ENCODE assay signal across 18 cellular contexts in the genomic region with DNA sequence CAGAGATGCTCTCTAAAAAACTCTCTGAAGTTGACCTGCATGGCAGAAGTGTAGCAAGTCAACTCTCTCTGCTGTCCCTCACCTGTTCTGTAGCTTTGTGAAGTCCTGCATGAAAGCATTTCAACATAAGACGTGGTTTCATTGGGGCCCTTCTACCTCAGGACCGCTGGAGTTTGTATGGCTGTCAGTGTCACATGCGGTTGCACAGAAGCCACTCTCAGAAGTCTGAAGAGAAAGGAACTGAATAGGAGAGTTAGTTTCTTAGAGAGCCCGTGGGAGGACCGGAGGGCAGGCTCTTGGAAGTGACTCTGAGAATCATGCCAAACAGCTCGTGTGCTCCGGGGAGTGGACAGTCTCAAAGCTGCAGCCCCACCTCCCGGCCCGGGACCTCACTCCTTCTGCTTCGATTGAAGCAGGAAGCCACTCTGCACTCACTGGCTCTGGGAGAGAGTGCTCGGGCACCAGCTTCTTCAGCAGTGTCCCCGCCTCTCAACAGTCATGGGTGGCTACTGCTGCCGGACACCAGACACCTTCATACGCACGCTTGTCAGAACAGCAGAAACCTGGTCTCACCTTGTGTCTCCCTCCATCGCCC.
DNase-seq lines count a peak whose midpoint lies in the region; ATAC-seq and TF ChIP-seq lines count a peak whose summit lies in the region.
"Had no signal": no experiment of that assay in that cellular context is flagged by ENCODE, and none has a peak within 500 bp of the region (broad histone marks: within the 10 kb centered on the region; RNA-seq: fewer than 3 reads in every experiment).

No MANE protein-coding gene starts in this region.

- H3K27me3 Mint-ChIP-seq in activated CD8-positive, alpha-beta memory T cell treated with anti-CD3 and anti-CD28 coated beads, Interleukin-2, amount 10 ng/mL, durations not matched to agents 7 days and 5 days, result peaks cover 32% of the 10 kb centered on the region

- no peaks in the 10 kb centered on the region for H3K36me3 ChIP-seq in ACC112 (ENCODE audit: insufficient read depth, low read length)
- H3K36me3 ChIP-seq: esophagus squamous epithelium, spleen had no signal

- H3K4me3 Mint-ChIP-seq in activated CD8-positive, alpha-beta memory T cell treated with anti-CD3 and anti-CD28 coated beads, Interleukin-2, amount 10 ng/mL, durations not matched to agents 7 days and 5 days, result no peak overlapping the region
- H3K4me3 Mint-ChIP-seq: immature natural killer cell; naive thymus-derived CD8-positive, alpha-beta T cell had no signal

- no peak for TF ChIP-seq CTCF in fibroblast of villous mesenchyme (IDR thresholded peaks at IDR 0.05; ENCODE audit: insufficient read depth, low read depth, low read length)
- TF ChIP-seq CTCF in omental fat pad (IDR thresholded peaks at IDR 0.05), result no peak

- DNase-seq in M059J (ENCODE audit: low read depth), result peak; percentile 1
- DNase-seq in fibroblast of villous mesenchyme (ENCODE audit: low read depth), result peak; percentile 3
- peak; percentile 25 for DNase-seq in renal cortical epithelial cell (ENCODE audit: low read depth)
- DNase-seq in COLO668 (lab: John Stamatoyannopoulos, UW; ENCODE audit: unreplicated experiment), result no peak
- no peak for DNase-seq in NCI-H82 treated with DMSO at 0.1 percent for 48 hours (lab: John Stamatoyannopoulos, UW; ENCODE audit: unreplicated experiment)
- no peak for DNase-seq in omental fat pad (ENCODE audit: low spot score)
- no peak for DNase-seq in activated CD8-positive, alpha-beta memory T cell treated with anti-CD3 and anti-CD28 coated beads, Interleukin-2, amount 10 ng/mL, durations not matched to agents 7 days and 5 days
- DNase-seq: activated CD4-positive, alpha-beta T cell treated with anti-CD3 and anti-CD28 coated beads, Interleukin-2, amount 50 U/mL, for 1 hour; effector CD8-positive, alpha-beta T cell; esophagus squamous epithelium; immature natural killer cell; IMR-90; mammary epithelial cell; naive thymus-derived CD8-positive, alpha-beta T cell; NCI-H1694 treated with DMSO at 0.1 percent for 48 hours; NCI-H345; spleen had no signal

- no peaks in the 10 kb centered on the region for H3K4me1 ChIP-seq in ACC112 (ENCODE audit: control insufficient read depth, insufficient read depth, low read length, unreplicated experiment)
- H3K4me1 ChIP-seq: esophagus squamous epithelium had no signal

- H3K4me3 ChIP-seq in ACC112 (ENCODE audit: low read depth, low read length) (no peak overlapping the region), fibroblast of villous mesenchyme (ENCODE audit: low read depth, low read length) (no peak overlapping the region)
- H3K4me3 ChIP-seq: esophagus squamous epithelium, spleen had no signal

- no peaks in the 10 kb centered on the region for H3K4me1 Mint-ChIP-seq in activated CD8-positive, alpha-beta memory T cell treated with anti-CD3 and anti-CD28 coated beads, Interleukin-2, amount 10 ng/mL, durations not matched to agents 7 days and 5 days
- H3K4me1 Mint-ChIP-seq: immature natural killer cell; naive thymus-derived CD8-positive, alpha-beta T cell had no signal

- H3K36me3 Mint-ChIP-seq in activated CD8-positive, alpha-beta memory T cell treated with anti-CD3 and anti-CD28 coated beads, Interleukin-2, amount 10 ng/mL, durations not matched to agents 7 days and 5 days, result no peaks in the 10 kb centered on the region
- H3K36me3 Mint-ChIP-seq: immature natural killer cell had no signal

- peak overlapping the region; percentile 14 for H2AFZ ChIP-seq in ACC112 (ENCODE audit: low read length, unreplicated experiment)

- no peak for ATAC-seq in omental fat pad (ENCODE audit: low FRiP score)
- ATAC-seq in activated CD8-positive, alpha-beta memory T cell treated with anti-CD3 and anti-CD28 coated beads, Interleukin-2, amount 10 ng/mL, durations not matched to agents 7 days and 5 days, result no peak
- ATAC-seq: naive thymus-derived CD8-positive, alpha-beta T cell had no signal

- no peaks in the 10 kb centered on the region for H3K79me2 ChIP-seq in ACC112 (ENCODE audit: control insufficient read depth, insufficient read depth, low read length, unreplicated experiment)

- no peaks in the 10 kb centered on the region for H3K27me3 ChIP-seq in ACC112 (ENCODE audit: insufficient read depth, low read length)

- H3K27ac ChIP-seq in ACC112 (ENCODE audit: low read depth, low read length), result no peak overlapping the region
- H3K27ac ChIP-seq: esophagus squamous epithelium, spleen had no signal

- no peaks in the 10 kb centered on the region for H3K9me3 Mint-ChIP-seq in activated CD8-positive, alpha-beta memory T cell treated with anti-CD3 and anti-CD28 coated beads, Interleukin-2, amount 10 ng/mL, durations not matched to agents 7 days and 5 days (ENCODE audit: low read depth)

- no peak overlapping the region for H3K27ac Mint-ChIP-seq in activated CD8-positive, alpha-beta memory T cell treated with anti-CD3 and anti-CD28 coated beads, Interleukin-2, amount 10 ng/mL, durations not matched to agents 7 days and 5 days
- H3K27ac Mint-ChIP-seq: immature natural killer cell; naive thymus-derived CD8-positive, alpha-beta T cell had no signal

- CTCF ChIA-PET in activated CD8-positive, alpha-beta memory T cell treated with anti-CD3 and anti-CD28 coated beads, Interleukin-2, amount 10 ng/mL, durations not matched to agents 7 days and 5 days (lab: Charles Lee), result no interaction called here

Comparison
In these comparisons a context has a peak if more than half of its experiments do, and no peak if none do; other contexts are left out.
1. DNase-seq: peak in M059J (single experiment), fibroblast of villous mesenchyme (single experiment) and renal cortical epithelial cell (single experiment); none in COLO668 (single experiment), NCI-H82 treated with DMSO at 0.1 percent for 48 hours (single experiment), omental fat pad (single experiment) and activated CD8-positive, alpha-beta memory T cell treated with anti-CD3 and anti-CD28 coated beads, Interleukin-2, amount 10 ng/mL, durations not matched to agents 7 days and 5 days (single experiment).